In the genomic region with DNA sequence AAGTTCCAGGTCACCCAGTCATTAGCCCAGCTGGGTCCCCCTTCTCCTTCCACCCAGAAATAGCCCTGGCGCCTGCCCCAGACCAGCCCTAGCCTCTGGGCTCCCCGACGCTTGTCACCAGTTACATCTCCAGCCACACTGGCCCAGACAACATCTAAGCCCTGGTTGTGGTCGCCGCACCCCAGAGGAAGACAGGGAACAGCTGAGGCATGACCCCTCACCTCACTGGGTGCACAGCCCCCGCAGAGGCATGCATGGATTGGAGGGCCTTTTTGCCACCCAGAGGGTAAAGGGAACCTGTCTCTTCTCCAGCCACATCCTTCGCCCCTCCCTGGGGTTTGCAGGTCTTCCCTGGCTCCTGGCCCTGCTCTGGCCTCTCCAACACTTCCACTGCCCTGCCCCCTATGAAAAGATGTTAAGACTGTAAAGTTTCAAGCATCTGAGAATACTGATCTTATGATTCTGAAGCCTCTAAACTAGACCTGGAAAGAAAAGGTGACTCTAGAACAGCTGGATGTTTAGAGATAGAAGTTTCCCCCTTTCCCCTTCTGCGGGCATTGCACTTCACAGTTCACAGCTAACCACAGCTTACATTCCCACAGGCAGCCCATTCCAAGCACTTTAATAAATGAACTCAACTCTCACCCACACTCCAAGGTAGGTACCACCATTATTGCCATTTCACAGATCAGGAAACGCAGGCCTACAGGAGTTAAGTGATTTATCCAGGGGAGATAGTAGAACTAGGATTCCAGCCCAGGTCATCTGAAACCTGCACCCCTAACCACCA, we compare ENCODE assay signal across 17 cellular contexts. TPM values are rescaled to one million over a fixed set of nuclear protein-coding genes. Genes with fewer than 3 reads are reported as not detected.
"Had no signal": no experiment of that assay in that cellular context is flagged by ENCODE, and none has a peak within 500 bp of the region (broad histone marks: within the 10 kb centered on the region; RNA-seq: fewer than 3 reads in every experiment).

No MANE protein-coding gene starts in this region.

- H3K36me3 ChIP-seq: gastrocnemius medialis, ovary, stomach, thoracic aorta, uterus had no signal

- H3K36me3 Mint-ChIP-seq: naive B cell had no signal

- H3K4me1 ChIP-seq: gastrocnemius medialis, stomach had no signal

- H3K4me3 ChIP-seq: coronary artery, gastrocnemius medialis, ovary, stomach, thoracic aorta, uterus had no signal

- DNase-seq: activated B cell treated with CpG ODN at 0.5 μM for 24 hours; activated CD4-positive, alpha-beta T cell treated with anti-CD3 and anti-CD28 coated beads, Interleukin-2, amount 10 ng/mL, durations not matched to agents 24 days and 14 days; activated naive CD4-positive, alpha-beta T cell; caudate nucleus; effector CD4-positive, alpha-beta T cell; gastrocnemius medialis; naive B cell; ovary; stimulated activated CD4-positive, alpha-beta T cell treated with anti-CD3 and anti-CD28 coated beads, Interleukin-4, amount 100 ng/mL, for 4 hours; stomach; T-helper 2 cell; uterus had no signal

- H3K27ac Mint-ChIP-seq: activated B cell treated with CpG ODN at 0.5 μM for 24 hours; activated CD4-positive, alpha-beta T cell treated with anti-CD3 and anti-CD28 coated beads, Interleukin-2, amount 10 ng/mL, durations not matched to agents 24 days and 14 days; activated T-helper 1 cell treated with anti-CD3 and anti-CD28 coated beads, Interleukin-12 subunit alpha, Interleukin-12 subunit beta, Interleukin-2, Interleukin-4 antibody, amounts not matched to agents 30 ng/mL and 10 ng/mL and 1 ng/mL, durations not matched to agents 14 hours and 24 hours and 36 hours had no signal

- H3K27me3 Mint-ChIP-seq: naive B cell had no signal

- H3K27me3 ChIP-seq: gastrocnemius medialis, ovary, uterus had no signal

- ATAC-seq: gastrocnemius medialis had no signal

- H3K4me3 Mint-ChIP-seq: activated B cell treated with CpG ODN at 0.5 μM for 24 hours; activated CD4-positive, alpha-beta T cell treated with anti-CD3 and anti-CD28 coated beads, Interleukin-2, amount 10 ng/mL, durations not matched to agents 24 days and 14 days; activated T-helper 1 cell treated with anti-CD3 and anti-CD28 coated beads, Interleukin-12 subunit alpha, Interleukin-12 subunit beta, Interleukin-2, Interleukin-4 antibody, amounts not matched to agents 30 ng/mL and 10 ng/mL and 1 ng/mL, durations not matched to agents 14 hours and 24 hours and 36 hours; naive B cell had no signal

- H3K27ac ChIP-seq: coronary artery, gastrocnemius medialis, ovary, stomach, thoracic aorta had no signal

- FAIRE-seq: keratinocyte, TTC549 had no signal

- H3K9me3 ChIP-seq: gastrocnemius medialis, ovary, stomach, thoracic aorta, uterus had no signal

- H3K9me3 Mint-ChIP-seq: activated B cell treated with CpG ODN at 0.5 μM for 24 hours had no signal

RNA-seq across cellular contexts. Expression of a gene that starts 14.7 kb away (rescaled TPM):
- total RNA-seq: activated B cell treated with CpG ODN at 0.5 μM for 24 hours; activated T-helper 1 cell treated with anti-CD3 and anti-CD28 coated beads, Interleukin-12 subunit alpha, Interleukin-12 subunit beta, Interleukin-2, Interleukin-4 antibody, amounts not matched to agents 30 ng/mL and 10 ng/mL and 1 ng/mL, durations not matched to agents 14 hours and 24 hours and 36 hours had no signal
- polyA plus RNA-seq: keratinocyte had no signal
